9 cellular contexts compared by ENCODE assay signal in genomic region chr16:2539838-2540458, GRCh38. TPM values are rescaled to one million over a fixed set of nuclear protein-coding genes. Genes with fewer than 3 reads are reported as not detected.
A peak's percentile ranks its signal among the peaks of the same experiment; 100 is the strongest.
DNase-seq lines count a peak whose midpoint lies in the region; ATAC-seq and TF ChIP-seq lines count a peak whose summit lies in the region.
"Not testable (repeated sequence)": the region's sequence is repeated elsewhere in the genome, so short reads cannot be mapped to it uniquely, and the experiment has no call there.
"Had no signal": no experiment of that assay in that cellular context is flagged by ENCODE, and none has a peak within 500 bp of the region (broad histone marks: within the 10 kb centered on the region; RNA-seq: fewer than 3 reads in every experiment).

No MANE protein-coding gene starts in this region.

- H3K4me3 ChIP-seq in RWPE2 (ENCODE audit: severe bottlenecking), result not testable (repeated sequence)
- peak overlapping the region in 3 of 10 donors; percentile 52 to 73 (median 58) for H3K4me3 ChIP-seq in heart right ventricle

- not testable (repeated sequence) for H3K27me3 Mint-ChIP-seq in CD14-positive monocyte (ENCODE audit: low read depth in 3 of 3); chondrocyte (ENCODE audit: low read depth); nephron (ENCODE audit: low read depth)

- WGBS in heart right ventricle, 2 donors, result 52 to 60% methylated on average over 15 of the region's 15 CpGs

- peak; percentile 42 for TF ChIP-seq CTCF in CD14-positive monocyte (IDR thresholded peaks at IDR 0.05)
- TF ChIP-seq CTCF in GM20000 (IDR thresholded peaks at IDR 0.05; ENCODE audit: extremely low read depth, missing control alignments), result peak; percentile 43
- peak; percentile 12 for TF ChIP-seq CTCF in RWPE2 (IDR thresholded peaks at IDR 0.05; ENCODE audit: poor library complexity, severe bottlenecking)
- peak; percentile 76 for TF ChIP-seq CTCF in chondrocyte (IDR thresholded peaks at IDR 0.05)
- TF ChIP-seq CTCF in heart right ventricle (IDR thresholded peaks at IDR 0.05), result peak in 7 of 9 donors; percentile 41 to 58 (median 50)
- TF ChIP-seq CTCF in nephron (IDR thresholded peaks at IDR 0.05; ENCODE audit: unreplicated experiment in 3 of 3), result peak; percentile 37 to 50 (median 41)

- not testable (repeated sequence) for H3K9me3 ChIP-seq in RWPE2 (ENCODE audit: severe bottlenecking); heart right ventricle

- H3K36me3 ChIP-seq in RWPE2 (ENCODE audit: low read depth); heart right ventricle: not testable (repeated sequence)

- peak overlapping the region; percentile 84 to 95 (median 90) for H3K27ac Mint-ChIP-seq in CD14-positive monocyte
- peak overlapping the region; percentile 5 for H3K27ac Mint-ChIP-seq in chondrocyte (ENCODE audit: unreplicated experiment)
- peak overlapping the region in 2 of 3 experiments; percentile 15 to 18 for H3K27ac Mint-ChIP-seq in nephron

- H3K4me1 ChIP-seq in RWPE2 (ENCODE audit: insufficient read depth, poor library complexity, severe bottlenecking), result not testable (repeated sequence)
- peaks cover 0 to 54% (median 35%) of the 10 kb centered on the region in 9 donors for H3K4me1 ChIP-seq in heart right ventricle

- ATAC-seq in RWPE2 (ENCODE audit: low read depth); heart right ventricle: not testable (repeated sequence)

- not testable (repeated sequence) for H3K9me3 Mint-ChIP-seq in CD14-positive monocyte; chondrocyte (ENCODE audit: low read depth); nephron

- H3K27me3 ChIP-seq in RWPE2 (ENCODE audit: insufficient read depth, poor library complexity, severe bottlenecking); heart right ventricle: not testable (repeated sequence)

- DNase-seq in CD14-positive monocyte (ENCODE audit: low spot score); GM20000 (ENCODE audit: low spot score); RWPE2 (ENCODE audit: low spot score); heart right ventricle: not testable (repeated sequence)
- DNase-seq in activated T-cell treated with anti-CD3 and anti-CD28 coated beads, Interleukin-2, amount 50 U/mL, for 48 hours, result peak; percentile 70 to 72
- DNase-seq in chondrocyte (ENCODE audit: low spot score), result peak; percentile 35
- DNase-seq in stimulated activated naive CD4-positive, alpha-beta T cell treated with Interleukin-2 at 50 U/mL for 16 hours (lab: John Stamatoyannopoulos, UW), result peak; percentile 33

- H3K4me3 Mint-ChIP-seq in CD14-positive monocyte (peak overlapping the region in 1 of 2 donors; percentile 75), chondrocyte (ENCODE audit: unreplicated experiment) (peak overlapping the region; percentile 72), nephron (peak overlapping the region; percentile 80 to 87 (median 85))

- H3K27ac ChIP-seq in RWPE2 (ENCODE audit: poor library complexity, severe bottlenecking), result not testable (repeated sequence)
- H3K27ac ChIP-seq in heart right ventricle, result peak overlapping the region in 1 of 10 donors; percentile 20

- H3K36me3 Mint-ChIP-seq in CD14-positive monocyte, result peaks cover 18 to 31% of the 10 kb centered on the region in 2 donors
- H3K36me3 Mint-ChIP-seq in chondrocyte (ENCODE audit: low read depth); nephron (ENCODE audit: low read depth): not testable (repeated sequence)

- intact Hi-C loops in CD14-positive monocyte (cut with micrococcal nuclease), result loop anchor here in 1 of 2 donors (2.0 kb wide), 1 partner anchor 21 kb away; no protein-coding TSS in a partner anchor
- intact Hi-C loops in heart right ventricle (cut with DNase I), result not testable (repeated sequence)

- H3K4me1 Mint-ChIP-seq in CD14-positive monocyte (peaks cover 55% of the 10 kb centered on the region), chondrocyte (ENCODE audit: low read depth) (peaks cover 43% of the 10 kb centered on the region), nephron (peaks cover 28% of the 10 kb centered on the region)

RNA-seq across cellular contexts. Expression of gene PDPK1, which starts 2.1 kb away (rescaled TPM):
- polyA plus RNA-seq in CD14-positive monocyte (10 to 100 TPM; 35.6 to 38.6 TPM), heart right ventricle (10 to 100 TPM; 11.0 to 17.4 TPM)
- total RNA-seq in chondrocyte (39.2 to 40.6 TPM (median 39.6 TPM) in 3 replicates), heart right ventricle (10 to 100 TPM; 31.3 to 47.7 (median 38.3) TPM)

RNA-seq across cellular contexts. Expression of gene CEMP1, which starts 8.7 kb away (rescaled TPM):
- polyA plus RNA-seq in CD14-positive monocyte (under 1 TPM in 1 of 2 donors, not detected in 1; 0.56 TPM), heart right ventricle (under 1 TPM; 0.20 to 0.44 TPM)
- total RNA-seq in chondrocyte (not detected in 3 replicates), heart right ventricle (not detected)
- total RNA-seq: cerebellum had no signal

RNA-seq across cellular contexts. Expression of gene AMDHD2, which starts 19.8 kb away (rescaled TPM):
- polyA plus RNA-seq in CD14-positive monocyte, result 1 to 10 TPM; 6.9 to 8.4 TPM
- total RNA-seq in chondrocyte, result 35.4 to 37.0 TPM (median 36.3 TPM) in 3 replicates
- 10 to 100 TPM in 5 of 10 donors, 1 to 10 TPM in 5; 7.1 to 20.1 (median 9.4) TPM for total RNA-seq in heart right ventricle
- 10 to 100 TPM; 12.2 to 20.8 TPM for polyA plus RNA-seq in heart right ventricle

RNA-seq across cellular contexts. Expression of gene ATP6V0C, which starts 26.2 kb away (rescaled TPM):
- polyA plus RNA-seq in CD14-positive monocyte, result 100 to 1,000 TPM; 176 to 187 TPM
- total RNA-seq in chondrocyte, result 168 to 200 TPM (median 197 TPM) in 3 replicates
- 100 to 1,000 TPM; 104 to 209 (median 130) TPM for total RNA-seq in heart right ventricle
- polyA plus RNA-seq in heart right ventricle, result 100 to 1,000 TPM in 1 of 2 donors, 10 to 100 TPM in 1; 58.5 to 243 TPM

Comparison
In these comparisons a context has a peak if more than half of its experiments do, and no peak if none do; other contexts are left out.
1. H3K27ac Mint-ChIP-seq: peak in every context shown above with its lines; median percentile 90 in CD14-positive monocyte; 16 in nephron; 5 in chondrocyte.
2. CTCF ChIP-seq: peak in every context shown above with its lines; median percentile 76 in chondrocyte; 50 in heart right ventricle; 43 in GM20000; 42 in CD14-positive monocyte; 41 in nephron; 12 in RWPE2.